1 cellular context compared by ENCODE assay signal in genomic region chr18:21851327-21851961, GRCh38.
TF ChIP-seq lines count a peak whose summit lies in the region.

No MANE protein-coding gene starts in this region.

TF ChIP-seq in SK-N-SH treated with all-trans-retinoic acid at 6 μM for 48 hours, 23 proteins besides CTCF, POLR2A, EP300 and RAD21 (continued from another document):
- TF ChIP-seq PATZ1 (CRISPR knock-in tag; IDR thresholded peaks at IDR 0.05; ENCODE audit: borderline replicate concordance): no peak
- TF ChIP-seq CSRNP3 (CRISPR knock-in tag; IDR thresholded peaks at IDR 0.05): no peak
- no peak for TF ChIP-seq TCF4 (CRISPR knock-in tag; IDR thresholded peaks at IDR 0.05; ENCODE audit: borderline replicate concordance)
